Comparison of ENCODE assay signal across 15 cellular contexts in the genomic region with DNA sequence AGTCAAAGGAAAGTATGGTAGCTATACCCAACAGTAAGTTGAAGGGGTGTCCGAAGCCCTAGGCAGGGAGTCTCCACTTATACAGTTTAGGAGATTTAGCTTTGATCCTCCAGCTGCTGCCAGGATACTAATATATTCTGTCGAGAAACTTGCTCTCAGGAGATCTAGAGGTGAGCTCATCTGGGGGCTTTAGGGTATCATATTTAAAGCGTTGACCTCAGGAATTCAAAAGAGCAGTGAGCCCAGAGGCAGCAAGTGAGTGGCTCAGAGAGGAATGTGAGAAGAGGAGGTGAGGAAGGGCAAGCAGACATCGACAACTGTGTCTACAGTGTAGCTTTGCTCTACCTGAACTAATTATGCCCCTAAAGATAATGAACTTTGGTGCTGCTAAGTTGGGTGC.
A peak's percentile ranks its signal among the peaks of the same experiment; 100 is the strongest.
DNase-seq lines count a peak whose midpoint lies in the region; ATAC-seq, FAIRE-seq and TF ChIP-seq lines count a peak whose summit lies in the region.
"Had no signal": no experiment of that assay in that cellular context is flagged by ENCODE, and none has a peak within 500 bp of the region (broad histone marks: within the 10 kb centered on the region; RNA-seq: fewer than 3 reads in every experiment).

No MANE protein-coding gene starts in this region.

- H3K9me3 ChIP-seq in osteoblast (ENCODE audit: low read depth, low read length) = no peaks in the 10 kb centered on the region

- no peak overlapping the region for H3K4me3 ChIP-seq in osteoblast (ENCODE audit: insufficient read depth, low read length)
- H3K4me3 ChIP-seq in lower leg skin (ENCODE audit: low read depth, poor library complexity, severe bottlenecking) = no peak overlapping the region
- H3K4me3 ChIP-seq: BLaER1 treated with 17β-estradiol and CSF1 and Interleukin-3, amounts not matched to agents 10 nM and 100 nM had no signal

- H4K20me1 ChIP-seq in osteoblast (ENCODE audit: insufficient read depth, low read length) = no peaks in the 10 kb centered on the region
- H4K20me1 ChIP-seq: BLaER1 treated with 17β-estradiol and CSF1 and Interleukin-3, amounts not matched to agents 10 nM and 100 nM had no signal

- H3K9me3 Mint-ChIP-seq in activated naive CD8-positive, alpha-beta T cell treated with anti-CD3 and anti-CD28 coated beads, Interleukin-2, amount 50 U/mL, for 24 hours = peaks cover 7% of the 10 kb centered on the region

- no peak for TF ChIP-seq POLR2A in lower leg skin (IDR thresholded peaks at IDR 0.05)

- no peak overlapping the region for H2AFZ ChIP-seq in osteoblast (ENCODE audit: low read length)

- DNase-seq in HT1080 (ENCODE audit: low read depth) (peak; percentile 39), LoVo (ENCODE audit: low spot score) (peak; percentile 44), glomerular visceral epithelial cell (ENCODE audit: extremely low spot score) (peak; percentile 64), osteoblast (ENCODE audit: insufficient read length, low spot score, missing footprints) (no peak), RCC 7860 (ENCODE audit: low spot score) (no peak), lower leg skin (ENCODE audit: low spot score in 2 of 2) (no peak)
- DNase-seq in activated naive CD8-positive, alpha-beta T cell treated with anti-CD3 and anti-CD28 coated beads, Interleukin-2, amount 50 U/mL, for 24 hours = no peak
- DNase-seq: ACHN; CD4-positive, CD25-positive, alpha-beta regulatory T cell; DMS53; GF-D8; HCEC 1CT had no signal

- no peak overlapping the region for H3K4me2 ChIP-seq in osteoblast (ENCODE audit: insufficient read depth, low read length)
- H3K4me2 ChIP-seq: BLaER1 treated with 17β-estradiol and CSF1 and Interleukin-3, amounts not matched to agents 10 nM and 100 nM had no signal

- H3K36me3 ChIP-seq in osteoblast (ENCODE audit: insufficient read depth, low read length) = no peaks in the 10 kb centered on the region
- H3K36me3 ChIP-seq: BLaER1 treated with 17β-estradiol and CSF1 and Interleukin-3, amounts not matched to agents 10 nM and 100 nM had no signal

- peak overlapping the region; percentile 81 for H3K27ac ChIP-seq in osteoblast (ENCODE audit: low read depth, low read length)
- H3K27ac ChIP-seq: BLaER1 treated with 17β-estradiol and CSF1 and Interleukin-3, amounts not matched to agents 10 nM and 100 nM had no signal

- H3K79me2 ChIP-seq in osteoblast (ENCODE audit: insufficient read depth, low read length) = no peaks in the 10 kb centered on the region

- H3K27me3 Mint-ChIP-seq in activated naive CD8-positive, alpha-beta T cell treated with anti-CD3 and anti-CD28 coated beads, Interleukin-2, amount 50 U/mL, for 24 hours = no peaks in the 10 kb centered on the region
- H3K27me3 Mint-ChIP-seq: CD4-positive, CD25-positive, alpha-beta regulatory T cell had no signal

- FAIRE-seq in RCC 7860 (lab: Jason Lieb, UNC) = no peak
- FAIRE-seq: GM19239 had no signal

- H3K4me3 Mint-ChIP-seq in activated naive CD8-positive, alpha-beta T cell treated with anti-CD3 and anti-CD28 coated beads, Interleukin-2, amount 50 U/mL, for 24 hours = no peak overlapping the region
- H3K4me3 Mint-ChIP-seq: CD4-positive, CD25-positive, alpha-beta regulatory T cell had no signal

- H3K27me3 ChIP-seq in osteoblast (ENCODE audit: insufficient read depth, low read length) = no peaks in the 10 kb centered on the region

- WGBS in lower leg skin, 2 donors = 75 to 92% methylated on average over 4 of the region's 4 CpGs

- H3K36me3 Mint-ChIP-seq in activated naive CD8-positive, alpha-beta T cell treated with anti-CD3 and anti-CD28 coated beads, Interleukin-2, amount 50 U/mL, for 24 hours (ENCODE audit: low read depth) = no peaks in the 10 kb centered on the region
- H3K36me3 Mint-ChIP-seq: CD4-positive, CD25-positive, alpha-beta regulatory T cell had no signal

- H3K4me1 Mint-ChIP-seq in activated naive CD8-positive, alpha-beta T cell treated with anti-CD3 and anti-CD28 coated beads, Interleukin-2, amount 50 U/mL, for 24 hours = no peaks in the 10 kb centered on the region
- H3K4me1 Mint-ChIP-seq: CD4-positive, CD25-positive, alpha-beta regulatory T cell had no signal

- peaks cover 47% of the 10 kb centered on the region for H3K4me1 ChIP-seq in osteoblast (ENCODE audit: insufficient read depth, low read length)

- ATAC-seq in HG03342 (IDR thresholded peaks at IDR 0.05; ENCODE audit: unreplicated experiment) = no peak
- ATAC-seq in activated naive CD8-positive, alpha-beta T cell treated with anti-CD3 and anti-CD28 coated beads, Interleukin-2, amount 50 U/mL, for 24 hours = no peak

- no peak for TF ChIP-seq CTCF in osteoblast (IDR thresholded peaks at IDR 0.05; ENCODE audit: extremely low read depth, low read depth, low read length)
- no peak for TF ChIP-seq CTCF in lower leg skin (IDR thresholded peaks at IDR 0.05)

- intact Hi-C loops in lower leg skin (cut with DNase I; ENCODE audit: low total_unique reads) = no loop called here

- no peak overlapping the region for H3K27ac Mint-ChIP-seq in activated naive CD8-positive, alpha-beta T cell treated with anti-CD3 and anti-CD28 coated beads, Interleukin-2, amount 50 U/mL, for 24 hours
- H3K27ac Mint-ChIP-seq: CD4-positive, CD25-positive, alpha-beta regulatory T cell had no signal

Comparison
In these comparisons a context has a peak if more than half of its experiments do, and no peak if none do; other contexts are left out.
1. DNase-seq: peak in HT1080 (single experiment), LoVo (single experiment) and glomerular visceral epithelial cell (single experiment); none in osteoblast (single experiment), RCC 7860 (single experiment), activated naive CD8-positive, alpha-beta T cell treated with anti-CD3 and anti-CD28 coated beads, Interleukin-2, amount 50 U/mL, for 24 hours (single experiment) and lower leg skin (0 of 2).